Comparison of ENCODE assay signal across 16 cellular contexts in genomic region chr13:47033216-47033615, GRCh38.
DNase-seq lines count a peak whose midpoint lies in the region; ATAC-seq and TF ChIP-seq lines count a peak whose summit lies in the region.
"Had no signal": no experiment of that assay in that cellular context is flagged by ENCODE, and none has a peak within 500 bp of the region (broad histone marks: within the 10 kb centered on the region; RNA-seq: fewer than 3 reads in every experiment).

No MANE protein-coding gene starts in this region.

- H3K4me1 ChIP-seq in osteoblast (ENCODE audit: insufficient read depth, low read length), result peaks cover 11% of the 10 kb centered on the region

- DNase-seq in GM04503 (ENCODE audit: low read depth), result peak; percentile 18
- DNase-seq in epithelial cell of proximal tubule (ENCODE audit: low read depth), result peak; percentile 7
- no peak for DNase-seq in osteoblast (ENCODE audit: insufficient read length, low spot score, missing footprints)
- DNase-seq in NCI-H1930 (lab: John Stamatoyannopoulos, UW), result no peak
- DNase-seq in H4 (ENCODE audit: low spot score), result no peak
- DNase-seq: activated B cell treated with CpG ODN at 0.5 μM for 24 hours; activated T-cell treated with anti-CD3 and anti-CD28 coated beads, Interleukin-2, amount 50 U/mL, for 1 hour; CD8-positive, alpha-beta T cell; NCI-H510A treated with DMSO at 0.1 percent for 48 hours; right cardiac atrium; SHP77; substantia nigra had no signal

- H3K4me3 ChIP-seq in epithelial cell of proximal tubule (ENCODE audit: low read depth, low read length) (no peak overlapping the region), osteoblast (ENCODE audit: insufficient read depth, low read length) (peak overlapping the region; percentile 59)

- H2AFZ ChIP-seq in osteoblast (ENCODE audit: low read length), result peak overlapping the region; percentile 73

- no peaks in the 10 kb centered on the region for H3K9me3 ChIP-seq in osteoblast (ENCODE audit: low read depth, low read length)

- no peak for TF ChIP-seq POLR2A in GM18505 (IDR thresholded peaks at IDR 0.05; ENCODE audit: borderline replicate concordance, extremely low read depth, insufficient read depth, insufficient read length)

- peak overlapping the region; percentile 76 for H3K4me2 ChIP-seq in osteoblast (ENCODE audit: insufficient read depth, low read length)

- peak; percentile 77 for ATAC-seq in SK-N-SH treated with all-trans-retinoic acid at 6 μM for 48 hours
- no peak for ATAC-seq in HG02623 (IDR thresholded peaks at IDR 0.05; ENCODE audit: unreplicated experiment)
- no peak for ATAC-seq in GM18505 (IDR thresholded peaks at IDR 0.05; ENCODE audit: unreplicated experiment)
- ATAC-seq: CD8-positive, alpha-beta T cell; right cardiac atrium had no signal

- TF ChIP-seq CTCF in epithelial cell of proximal tubule (conservative IDR thresholded peaks at IDR 0.05; ENCODE audit: low read depth, low read length) (no peak), osteoblast (IDR thresholded peaks at IDR 0.05; ENCODE audit: extremely low read depth, low read depth, low read length) (no peak)

- peak overlapping the region; percentile 35 for H3K27ac ChIP-seq in osteoblast (ENCODE audit: low read depth, low read length)
- H3K27ac ChIP-seq: epithelial cell of prostate had no signal

- no peaks in the 10 kb centered on the region for H4K20me1 ChIP-seq in osteoblast (ENCODE audit: insufficient read depth, low read length)

- H3K36me3 ChIP-seq in osteoblast (ENCODE audit: insufficient read depth, low read length), result no peaks in the 10 kb centered on the region

- no peaks in the 10 kb centered on the region for H3K79me2 ChIP-seq in osteoblast (ENCODE audit: insufficient read depth, low read length)

- H3K27me3 ChIP-seq in osteoblast (ENCODE audit: insufficient read depth, low read length), result no peaks in the 10 kb centered on the region

TF ChIP-seq in SK-N-SH treated with all-trans-retinoic acid at 6 μM for 48 hours, 23 proteins besides CTCF, POLR2A, EP300 and RAD21:
- TF ChIP-seq ZC3H10 (CRISPR knock-in tag; IDR thresholded peaks at IDR 0.05) (no peak), CREB5 (CRISPR knock-in tag; IDR thresholded peaks at IDR 0.05; ENCODE audit: low read depth) (no peak), GLIS3 (CRISPR knock-in tag; IDR thresholded peaks at IDR 0.05) (no peak), RARB (CRISPR knock-in tag; IDR thresholded peaks at IDR 0.05) (no peak), ZFP30 (CRISPR knock-in tag; IDR thresholded peaks at IDR 0.05) (no peak), TSHZ2 (CRISPR knock-in tag; IDR thresholded peaks at IDR 0.05) (no peak), CSRNP3 (CRISPR knock-in tag; IDR thresholded peaks at IDR 0.05) (no peak), ZFP3 (CRISPR knock-in tag; IDR thresholded peaks at IDR 0.05) (no peak), ZNF70 (CRISPR knock-in tag; IDR thresholded peaks at IDR 0.05) (no peak), TOX (CRISPR knock-in tag; IDR thresholded peaks at IDR 0.05; ENCODE audit: borderline replicate concordance) (no peak), PPARA (CRISPR knock-in tag; IDR thresholded peaks at IDR 0.05; ENCODE audit: borderline replicate concordance) (no peak), ESRRG (CRISPR knock-in tag; IDR thresholded peaks at IDR 0.05) (no peak), OSR1 (CRISPR knock-in tag; IDR thresholded peaks at IDR 0.05) (no peak), TCF4 (CRISPR knock-in tag; IDR thresholded peaks at IDR 0.05; ENCODE audit: borderline replicate concordance) (no peak), ARNTL (CRISPR knock-in tag; IDR thresholded peaks at IDR 0.05; ENCODE audit: borderline replicate concordance, low read depth) (no peak), SNAI2 (CRISPR knock-in tag; IDR thresholded peaks at IDR 0.05) (no peak), POU6F1 (CRISPR knock-in tag; IDR thresholded peaks at IDR 0.05; ENCODE audit: borderline replicate concordance, low read depth) (no peak), ISL1 (CRISPR knock-in tag; IDR thresholded peaks at IDR 0.05) (no peak), PATZ1 (CRISPR knock-in tag; IDR thresholded peaks at IDR 0.05; ENCODE audit: borderline replicate concordance) (no peak)

Comparison
In these comparisons a context has a peak if more than half of its experiments do, and no peak if none do; other contexts are left out.
1. DNase-seq: peak in GM04503 (single experiment) and epithelial cell of proximal tubule (single experiment); none in osteoblast (single experiment), NCI-H1930 (0 of 2) and H4 (single experiment).